In the genomic region with DNA sequence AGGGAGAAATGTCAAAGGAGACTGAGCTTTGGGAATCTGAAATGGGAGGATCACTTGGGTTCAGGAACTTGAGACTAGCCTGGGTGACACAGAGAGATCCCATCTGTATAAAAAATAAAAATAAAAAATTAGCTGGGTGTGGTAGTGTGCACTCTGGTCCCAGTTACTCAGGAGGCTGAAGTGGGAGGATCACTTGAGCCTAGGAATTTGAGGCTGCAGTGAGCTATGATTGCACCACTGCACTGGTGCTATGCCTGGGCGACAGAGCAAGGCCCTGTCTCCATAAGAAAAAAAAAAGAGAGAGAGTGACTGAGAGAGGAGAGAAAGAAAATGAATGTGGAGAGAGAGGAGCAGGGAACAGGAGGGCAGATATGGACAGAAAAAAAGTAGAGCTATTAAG, we compare ENCODE assay signal across 16 cellular contexts.
DNase-seq lines count a peak whose midpoint lies in the region; FAIRE-seq and TF ChIP-seq lines count a peak whose summit lies in the region.
"Had no signal": no experiment of that assay in that cellular context is flagged by ENCODE, and none has a peak within 500 bp of the region (broad histone marks: within the 10 kb centered on the region; RNA-seq: fewer than 3 reads in every experiment).

No MANE protein-coding gene starts in this region.

- H3K18ac ChIP-seq in mesenchymal stem cell (ENCODE audit: low read depth in 1 of 2, low read length in 2 of 2): no peak overlapping the region

- no peaks in the 10 kb centered on the region for H3K9me3 ChIP-seq in mesenchymal stem cell (ENCODE audit: control insufficient read depth, low read length)
- peaks cover 0 to 4% (median 0%) of the 10 kb centered on the region in 4 donors for H3K9me3 ChIP-seq in tibial nerve
- H3K9me3 ChIP-seq: Peyer's patch had no signal

- WGBS in mesenchymal stem cell: 46% methylated on average over 1 of the region's 1 CpG
- 72 to 84% methylated on average over 1 of the region's 1 CpG for WGBS in tibial nerve, 2 donors

- H3K4me2 ChIP-seq in mesenchymal stem cell (ENCODE audit: low read length, poor library complexity, severe bottlenecking): no peak overlapping the region

- H3K4me3 ChIP-seq in mesenchymal stem cell (ENCODE audit: insufficient read depth in 1 of 2, low read depth in 1 of 2, low read length in 2 of 2) (no peak overlapping the region), tibial nerve (no peak overlapping the region), H7 (ENCODE audit: insufficient read depth, low read depth, low read length) (no peak overlapping the region)
- H3K4me3 ChIP-seq: Peyer's patch had no signal

- H2BK120ac ChIP-seq in mesenchymal stem cell (ENCODE audit: low read depth, low read length): no peak overlapping the region

- H2BK12ac ChIP-seq in mesenchymal stem cell (ENCODE audit: low read length in 2 of 2): no peak overlapping the region

- H3K27me3 ChIP-seq in mesenchymal stem cell (ENCODE audit: control insufficient read depth in 1 of 2, insufficient read depth in 1 of 2, low read length in 2 of 2) (no peaks in the 10 kb centered on the region), tibial nerve (no peaks in the 10 kb centered on the region), H7 (ENCODE audit: control insufficient read depth, insufficient read depth, low read length) (no peaks in the 10 kb centered on the region)
- H3K27me3 ChIP-seq: Peyer's patch had no signal

- H3K27ac ChIP-seq in cingulate gyrus (ENCODE audit: low read depth, low read length): peak overlapping the region; percentile 60
- peak overlapping the region; percentile 85 for H3K27ac ChIP-seq in mesenchymal stem cell (ENCODE audit: low read length, poor library complexity, severe bottlenecking)
- peak overlapping the region; percentile 68 to 99 (median 94) for H3K27ac ChIP-seq in tibial nerve

- DNase-seq in RCC 7860 (ENCODE audit: low spot score) (peak; percentile 43), mesenchymal stem cell (no peak), tibial nerve (ENCODE audit: low spot score in 2 of 2) (no peak), GM03348 (ENCODE audit: low spot score) (no peak), H54 (ENCODE audit: insufficient read length, low spot score) (no peak), H7 (no peak)
- DNase-seq: activated CD8-positive, alpha-beta T cell treated with anti-CD3 and anti-CD28 coated beads, Interleukin-2, amount 10 ng/mL, durations not matched to agents 7 days and 5 days; activated naive CD4-positive, alpha-beta T cell; caudate nucleus; CD4-positive, alpha-beta T cell; NCI-H146; NCI-H69; stimulated activated naive CD4-positive, alpha-beta T cell had no signal

- H3K36me3 ChIP-seq in mesenchymal stem cell (ENCODE audit: control insufficient read depth in 1 of 2, insufficient read depth in 2 of 2, low read depth in 1 of 2, low read length in 2 of 2): peaks cover 48 to 57% of the 10 kb centered on the region in 2 experiments
- peaks cover 0 to 14% (median 0%) of the 10 kb centered on the region in 3 donors for H3K36me3 ChIP-seq in tibial nerve
- H3K36me3 ChIP-seq in H7 (replicated peaks; ENCODE audit: control insufficient read depth, insufficient read depth, low read length): peaks cover 29% of the 10 kb centered on the region

- FAIRE-seq in RCC 7860 (lab: Jason Lieb, UNC): no peak
- no peak for FAIRE-seq in H54 (lab: Jason Lieb, UNC)
- FAIRE-seq: GM18507 had no signal

- no peak overlapping the region for H2AK5ac ChIP-seq in mesenchymal stem cell (ENCODE audit: low read length, severe bottlenecking)

- TF ChIP-seq EP300 in tibial nerve (IDR thresholded peaks at IDR 0.05): no peak

- no peak overlapping the region for H2BK15ac ChIP-seq in mesenchymal stem cell (ENCODE audit: low read depth, poor library complexity, severe bottlenecking)

- H3K79me1 ChIP-seq in mesenchymal stem cell (replicated peaks; ENCODE audit: low read length, poor library complexity, severe bottlenecking): peaks cover 25% of the 10 kb centered on the region

- no peak overlapping the region for H3K14ac ChIP-seq in mesenchymal stem cell (ENCODE audit: low read length in 2 of 2)

- H3K4ac ChIP-seq in mesenchymal stem cell (ENCODE audit: low read depth in 1 of 2, low read length in 2 of 2): no peak overlapping the region

- no peak overlapping the region for H2BK5ac ChIP-seq in mesenchymal stem cell (ENCODE audit: low read depth, low read length, poor library complexity, severe bottlenecking)

- peak overlapping the region; percentile 13 for H3K9ac ChIP-seq in mesenchymal stem cell (ENCODE audit: low read length)

- no peak for TF ChIP-seq CTCF in tibial nerve (IDR thresholded peaks at IDR 0.05)

- TF ChIP-seq POLR2A in tibial nerve (IDR thresholded peaks at IDR 0.05) (no peak), H54 (IDR thresholded peaks at IDR 0.05; ENCODE audit: low read depth, low read length) (no peak)

- H3K4me1 ChIP-seq in mesenchymal stem cell (ENCODE audit: control insufficient read depth, insufficient read depth, low read depth, low read length) (peaks cover 35% of the 10 kb centered on the region), tibial nerve (peaks cover 5 to 69% (median 51%) of the 10 kb centered on the region in 4 donors)

- no peak overlapping the region for H4K91ac ChIP-seq in mesenchymal stem cell (ENCODE audit: low read length)

- no peak overlapping the region for H4K8ac ChIP-seq in mesenchymal stem cell (ENCODE audit: low read length)

- no peak overlapping the region for H3K23ac ChIP-seq in mesenchymal stem cell (ENCODE audit: low read length in 2 of 2)

- H2AFZ ChIP-seq in mesenchymal stem cell (ENCODE audit: low read depth, low read length): no peak overlapping the region
